Comparison of ENCODE assay signal across 1 cellular context in genomic region chr14:88829188-88829587, GRCh38.
TF ChIP-seq lines count a peak whose summit lies in the region.

No MANE protein-coding gene starts in this region.

TF ChIP-seq in IMR-90, 13 proteins besides CTCF, POLR2A, EP300 and RAD21 (continued from another document):
- no peak for TF ChIP-seq ELK1 (IDR thresholded peaks at IDR 0.05; ENCODE audit: borderline replicate concordance, low read depth, low read length)
- TF ChIP-seq CHD1 (IDR thresholded peaks at IDR 0.05; ENCODE audit: low read depth, low read length) = no peak
- TF ChIP-seq MXI1 (IDR thresholded peaks at IDR 0.05; ENCODE audit: borderline replicate concordance, low read depth, low read length) = no peak
- TF ChIP-seq FOS (IDR thresholded peaks at IDR 0.05; ENCODE audit: low read depth, low read length) = no peak
- TF ChIP-seq SMC3 (IDR thresholded peaks at IDR 0.05; ENCODE audit: low read depth, low read length) = no peak
- no peak for TF ChIP-seq NFE2L2 (IDR thresholded peaks at IDR 0.05; ENCODE audit: low read depth, low read length)
